Comparison of ENCODE assay signal across 20 cellular contexts in genomic region chr11:17738350-17739207, GRCh38. TPM values are rescaled to one million over a fixed set of nuclear protein-coding genes. Genes with fewer than 3 reads are reported as not detected.
DNase-seq lines count a peak whose midpoint lies in the region; ATAC-seq, FAIRE-seq and TF ChIP-seq lines count a peak whose summit lies in the region.
"Had no signal": no experiment of that assay in that cellular context is flagged by ENCODE, and none has a peak within 500 bp of the region (broad histone marks: within the 10 kb centered on the region; RNA-seq: fewer than 3 reads in every experiment).

No MANE protein-coding gene starts in this region.

- H2BK15ac ChIP-seq in H1 (ENCODE audit: low read length), result no peak overlapping the region

- no peak overlapping the region for H3K9ac ChIP-seq in H1 (replicated peaks in 1 of 4; ENCODE audit: extremely low read depth in 1 of 4, low read depth in 3 of 4, low read length in 3 of 4)

- H3K23ac ChIP-seq in H1 (ENCODE audit: insufficient read length), result no peak overlapping the region

- H3K9me3 ChIP-seq in H1 (ENCODE audit: insufficient read depth in 2 of 2, low read depth in 1 of 2, low read length in 1 of 2), result peaks cover 0 to 9% of the 10 kb centered on the region in 2 experiments; a peak in 2 of 4 replicates
- H3K9me3 ChIP-seq in neuron (ENCODE audit: low read length), result no peaks in the 10 kb centered on the region
- H3K9me3 ChIP-seq: gastrocnemius medialis had no signal

- H3K27ac ChIP-seq in H1 (ENCODE audit: low read depth, low read length), result no peak overlapping the region
- H3K27ac ChIP-seq: epithelial cell of prostate, gastrocnemius medialis had no signal

- H3K36me3 ChIP-seq in H1 (ENCODE audit: control insufficient read depth in 2 of 4, insufficient read depth in 4 of 4, low read length in 3 of 4) (peaks cover 0 to 10% (median 0%) of the 10 kb centered on the region in 4 experiments; a peak in 1 of 8 replicates), neuron (ENCODE audit: insufficient read depth, low read length) (no peaks in the 10 kb centered on the region)
- H3K36me3 ChIP-seq: gastrocnemius medialis had no signal

- H3K4ac ChIP-seq in H1 (replicated peaks; ENCODE audit: insufficient read length, low read depth, low read length), result no peak overlapping the region

- no peak overlapping the region for H3K18ac ChIP-seq in H1 (ENCODE audit: extremely low read depth, low read length)

- no peak overlapping the region for H3K56ac ChIP-seq in H1 (replicated peaks; ENCODE audit: insufficient read length, low read depth, low read length)

- POLR2A ChIA-PET in H1 (lab: Charles Lee; ENCODE audit: partially characterized antibody), result no interaction called here

- H2BK12ac ChIP-seq in H1 (ENCODE audit: low read depth, low read length), result no peak overlapping the region

- H4K8ac ChIP-seq in H1 (ENCODE audit: extremely low read depth, insufficient read depth, low read length), result peak overlapping the region; percentile 70; the same call in 1 of the 2 replicates

- no peak overlapping the region for H2AFZ ChIP-seq in H1 (ENCODE audit: low read length)
- H2AFZ ChIP-seq in neuron (ENCODE audit: low read depth, low read length), result no peak overlapping the region

- no peak overlapping the region for H3K14ac ChIP-seq in H1 (ENCODE audit: insufficient read length)

- in situ Hi-C loops in G401 (cut with HindIII; ENCODE audit: low sequenced_read_pairs), result loop anchor here (25.0 kb wide), 1 partner anchor 249 kb away; no protein-coding TSS in a partner anchor

- H3K4me2 ChIP-seq in H1 (ENCODE audit: insufficient read depth in 1 of 2, low read depth in 2 of 2, low read length in 2 of 2), result peak overlapping the region; percentile 66 to 78

- no peak for TF ChIP-seq CTCF in H1 (IDR thresholded peaks at IDR 0.05; ENCODE audit: control extremely low read depth in 1 of 3, insufficient read depth in 1 of 3, low read depth in 1 of 3, low read length in 3 of 3)

- no peak for TF ChIP-seq POLR2A in H1 (IDR thresholded peaks at IDR 0.05; ENCODE audit: control extremely low read depth in 1 of 2, low read depth in 2 of 2, low read length in 2 of 2)

- H3K79me2 ChIP-seq in H1 (ENCODE audit: control insufficient read depth in 1 of 2, insufficient read depth in 2 of 2, low read length in 2 of 2), result no peaks in the 10 kb centered on the region

- H3K4me1 ChIP-seq in H1 (replicated peaks in 1 of 4; ENCODE audit: control insufficient read depth in 3 of 4, insufficient read depth in 4 of 4, low read length in 3 of 4) (peaks cover 3 to 30% (median 13%) of the 10 kb centered on the region in 4 experiments), neuron (ENCODE audit: insufficient read depth, low read length) (peaks cover 39% of the 10 kb centered on the region)

- H4K91ac ChIP-seq in H1 (replicated peaks; ENCODE audit: insufficient read length, low read length), result no peak overlapping the region

- ATAC-seq in GM21619 (IDR thresholded peaks at IDR 0.05; ENCODE audit: unreplicated experiment), result no peak
- ATAC-seq: gastrocnemius medialis, right cardiac atrium had no signal

- no peak overlapping the region for H2AK5ac ChIP-seq in H1 (ENCODE audit: low read depth, low read length)

- FAIRE-seq in H1 (lab: Jason Lieb, UNC), result no peak
- FAIRE-seq in urothelium cell line (lab: Jason Lieb, UNC), result no peak
- FAIRE-seq: islet of Langerhans, RCC 7860 had no signal

- H3K4me3 ChIP-seq in H1 (ENCODE audit: extremely low read depth in 1 of 4, insufficient read depth in 2 of 4, low read depth in 3 of 4, low read length in 4 of 4), result peak overlapping the region in 3 of 4 experiments; percentile 14 to 38 (median 16); a peak in 3 of 8 replicates
- peak overlapping the region; percentile 64 for H3K4me3 ChIP-seq in neuron (ENCODE audit: low read length)
- H3K4me3 ChIP-seq: gastrocnemius medialis had no signal

- H4K20me1 ChIP-seq in H1 (replicated peaks in 1 of 2; ENCODE audit: control insufficient read depth in 1 of 2, insufficient read depth in 2 of 2, low read length in 2 of 2), result peaks cover 9 to 15% of the 10 kb centered on the region in 2 experiments

- no peak overlapping the region for H2BK20ac ChIP-seq in H1 (ENCODE audit: low read length)

- peak; percentile 62 for DNase-seq in G401 (ENCODE audit: low spot score)
- DNase-seq in NCI-H2227 (lab: John Stamatoyannopoulos, UW; ENCODE audit: unreplicated experiment), result peak; percentile 52
- DNase-seq in H1 (ENCODE audit: low read depth in 1 of 2, low spot score in 2 of 2), result peak in 1 of 2 experiments; percentile 65
- no peak for DNase-seq in urothelium cell line (ENCODE audit: low spot score)
- no peak for DNase-seq in HT-29 (ENCODE audit: low spot score)
- DNase-seq: activated CD4-positive, alpha-beta memory T cell treated with anti-CD3 and anti-CD28 coated beads for 36 hours; cerebellar nuclear complex; NCI-H187; NCI-H526 treated with DMSO at 0.1 percent for 48 hours; right cardiac atrium; stimulated activated CD4-positive, alpha-beta T cell treated with anti-CD3 and anti-CD28 coated beads, Interleukin-1b, Interleukin-23, amount 100 ng/mL, for 48 hours had no signal

- WGBS in H1 (ENCODE audit: extremely low coverage in 1 of 2, insufficient coverage in 1 of 2, insufficient read length in 1 of 2, insufficient replicate concordance in 2 of 2, low coverage in 1 of 2, low lambda C conversion rate in 2 of 2, missing lambda C conversion rate in 1 of 2), 2 experiments, result 48% methylated on average over 22 of the region's 25 CpGs; no CpG with 5 or more reads in 1 of the 2 experiments

- H4K5ac ChIP-seq in H1 (ENCODE audit: insufficient read length, low read depth, low read length), result no peak overlapping the region

- no peaks in the 10 kb centered on the region for H3K79me1 ChIP-seq in H1 (ENCODE audit: low read depth, low read length)

- peaks cover 16% of the 10 kb centered on the region for H3K23me2 ChIP-seq in H1 (ENCODE audit: low read depth, low read length)

- CTCF ChIA-PET in H1 (lab: Charles Lee; ENCODE audit: partially characterized antibody), result interaction anchor here (0.6 to 16.5 kb wide), 15 partner anchors 5 to 239 kb away, joined by 3 to 290 read pairs (median 5); partner anchors contain the start of genes KCNC1 and MYOD1

- no peak for TF ChIP-seq EP300 in H1 (IDR thresholded peaks at IDR 0.05; ENCODE audit: borderline replicate concordance in 1 of 2, low read depth in 2 of 2, low read length in 2 of 2)

- H3K27me3 ChIP-seq in H1 (replicated peaks in 1 of 4; ENCODE audit: control insufficient read depth in 3 of 4, extremely low read depth in 1 of 4, insufficient read depth in 3 of 4, low read length in 3 of 4), result peaks cover 21 to 50% (median 48%) of the 10 kb centered on the region in 4 experiments
- H3K27me3 ChIP-seq in neuron (ENCODE audit: insufficient read depth, low read length), result no peaks in the 10 kb centered on the region

- H2BK120ac ChIP-seq in H1 (replicated peaks; ENCODE audit: low read depth, low read length), result no peak overlapping the region

- H2BK5ac ChIP-seq in H1 (ENCODE audit: low read depth, low read length), result no peak overlapping the region

- TF ChIP-seq RAD21 in H1 (IDR thresholded peaks at IDR 0.05 in 1 of 2, conservative IDR thresholded peaks at IDR 0.05 in 1 of 2; ENCODE audit: low read depth in 2 of 2, low read length in 2 of 2), result peak in 1 of 2 experiments; percentile 1; a peak in 2 of 4 replicates

TF ChIP-seq in H1, 55 proteins besides CTCF, POLR2A, EP300 and RAD21 (continues in another document):
- TF ChIP-seq SP1 (IDR thresholded peaks at IDR 0.05; ENCODE audit: low read depth, low read length) (no peak), NRF1 (IDR thresholded peaks at IDR 0.05; ENCODE audit: low read depth, low read length) (no peak), JUND (IDR thresholded peaks at IDR 0.05; ENCODE audit: low read length) (no peak), GTF2F1 (IDR thresholded peaks at IDR 0.05; ENCODE audit: borderline replicate concordance, low read depth, low read length) (no peak), ATF3 (IDR thresholded peaks at IDR 0.05; ENCODE audit: insufficient read depth, low read depth, low read length) (no peak), HDAC6 (IDR thresholded peaks at IDR 0.05; ENCODE audit: low read depth, low read length) (no peak), E2F6 (IDR thresholded peaks at IDR 0.05) (no peak), BRCA1 (IDR thresholded peaks at IDR 0.05; ENCODE audit: low read depth, low read length) (no peak)

RNA-seq across cellular contexts. Expression of gene KCNC1, which starts 4.0 kb away (rescaled TPM):
- total RNA-seq in G401 (2014; rRNA removed; shearing (Covaris generic)), result 0.06 and 0.37 TPM in 2 replicates
- total RNA-seq in H1 (2021; fragmentation: NEBNext Ultra II Directional; extraction: Animal tissue kit (Norgen Biotek cat#: 25700)), result 0.19 and 0.26 TPM in 2 replicates
- polyA plus RNA-seq in H1 (2011; rRNA removed), result 0.08 and 0.11 TPM in 2 replicates
- polyA plus RNA-seq in H1 (2011; cell fraction: cytosol; rRNA removed), result 0.13 TPM
- polyA plus RNA-seq in H1 (2011; cell fraction: nucleus; rRNA removed), result 0.17 TPM
- polyA plus RNA-seq in H1 (2012, experiment 1 of 2), result 0.16 to 0.52 TPM (median 0.34 TPM) in 4 replicates
- 0.22 TPM for polyA plus RNA-seq in H1 (2012, experiment 2 of 2)
- polyA plus RNA-seq in H1 (2013, experiment 1 of 2), result 0.04 TPM
- polyA plus RNA-seq in H1 (2013, experiment 2 of 2), result 0.04 TPM
- polyA minus RNA-seq in H1 (2011; rRNA and poly(A)+ RNA removed), result 0.09 and 0.49 TPM in 2 replicates
- not detected for polyA minus RNA-seq in H1 (2011; cell fraction: cytosol; rRNA and poly(A)+ RNA removed)
- 0.20 TPM for polyA minus RNA-seq in H1 (2011; cell fraction: nucleus; rRNA and poly(A)+ RNA removed)
- total RNA-seq in HT-29 (2014; rRNA removed; shearing (Covaris generic)), result not detected in 2 replicates
- total RNA-seq: activated CD4-positive, alpha-beta memory T cell treated with anti-CD3 and anti-CD28 coated beads for 36 hours; activated T-helper 1 cell treated with anti-CD3 and anti-CD28 coated beads, Interleukin-12 subunit alpha, Interleukin-12 subunit beta, Interleukin-2, Interleukin-4 antibody, amounts not matched to agents 30 ng/mL and 10 ng/mL and 1 ng/mL, durations not matched to agents 14 hours and 24 hours and 36 hours; M059J; subcutaneous adipose tissue had no signal

RNA-seq across cellular contexts. Expression of gene MYOD1, which starts 19.2 kb away (rescaled TPM):
- 0.12 TPM in 1 of 2 replicates, not detected in the other for total RNA-seq in G401 (2014; rRNA removed; shearing (Covaris generic))
- total RNA-seq in H1 (2021; fragmentation: NEBNext Ultra II Directional; extraction: Animal tissue kit (Norgen Biotek cat#: 25700)), result not detected in 2 replicates
- polyA plus RNA-seq in H1 (2011; rRNA removed), result 0.06 TPM in 1 of 2 replicates, not detected in the other
- polyA plus RNA-seq in H1 (2011; cell fraction: cytosol; rRNA removed), result not detected
- not detected for polyA plus RNA-seq in H1 (2011; cell fraction: nucleus; rRNA removed)
- polyA plus RNA-seq in H1 (2012, experiment 1 of 2), result not detected in 4 replicates
- not detected for polyA plus RNA-seq in H1 (2012, experiment 2 of 2)
- not detected for polyA plus RNA-seq in H1 (2013, experiment 1 of 2)
- polyA plus RNA-seq in H1 (2013, experiment 2 of 2), result not detected
- polyA minus RNA-seq in H1 (2011; rRNA and poly(A)+ RNA removed), result not detected in 2 replicates
- polyA minus RNA-seq in H1 (2011; cell fraction: cytosol; rRNA and poly(A)+ RNA removed), result not detected
- polyA minus RNA-seq in H1 (2011; cell fraction: nucleus; rRNA and poly(A)+ RNA removed), result not detected
- total RNA-seq in HT-29 (2014; rRNA removed; shearing (Covaris generic)), result not detected in 2 replicates
- total RNA-seq: activated CD4-positive, alpha-beta memory T cell treated with anti-CD3 and anti-CD28 coated beads for 36 hours; activated T-helper 1 cell treated with anti-CD3 and anti-CD28 coated beads, Interleukin-12 subunit alpha, Interleukin-12 subunit beta, Interleukin-2, Interleukin-4 antibody, amounts not matched to agents 30 ng/mL and 10 ng/mL and 1 ng/mL, durations not matched to agents 14 hours and 24 hours and 36 hours; right cardiac atrium; subcutaneous adipose tissue had no signal
- polyA plus RNA-seq: right cardiac atrium had no signal

Comparison
In these comparisons a context has a peak if more than half of its experiments do, and no peak if none do; other contexts are left out.
1. DNase-seq: peak in G401 (single experiment) and NCI-H2227 (single experiment); none in urothelium cell line (single experiment) and HT-29 (single experiment).